1 cellular context compared by ENCODE assay signal in genomic region chr3:120137548-120137947, GRCh38.
TF ChIP-seq lines count a peak whose summit lies in the region.

No MANE protein-coding gene starts in this region.

TF ChIP-seq in HepG2, 621 proteins besides CTCF, POLR2A, EP300 and RAD21:
- TF ChIP-seq MLX (CRISPR knock-in tag; IDR thresholded peaks at IDR 0.05), result no peak
- no peak for TF ChIP-seq SIN3A (IDR thresholded peaks at IDR 0.05; ENCODE audit: borderline replicate concordance, low read depth, low read length)
- no peak for TF ChIP-seq ZSCAN9 (CRISPR knock-in tag; IDR thresholded peaks at IDR 0.05; ENCODE audit: borderline replicate concordance)
- peak; percentile 31 for TF ChIP-seq STAG1 (CRISPR knock-in tag; IDR thresholded peaks at IDR 0.05)
- TF ChIP-seq, protein P1, sequence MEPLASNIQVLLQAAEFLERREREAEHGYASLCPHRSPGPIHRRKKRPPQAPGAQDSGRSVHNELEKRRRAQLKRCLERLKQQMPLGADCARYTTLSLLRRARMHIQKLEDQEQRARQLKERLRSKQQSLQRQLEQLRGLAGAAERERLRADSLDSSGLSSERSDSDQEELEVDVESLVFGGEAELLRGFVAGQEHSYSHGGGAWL (CRISPR knock-in tag; IDR thresholded peaks at IDR 0.05), result no peak
- TF ChIP-seq, protein P2, sequence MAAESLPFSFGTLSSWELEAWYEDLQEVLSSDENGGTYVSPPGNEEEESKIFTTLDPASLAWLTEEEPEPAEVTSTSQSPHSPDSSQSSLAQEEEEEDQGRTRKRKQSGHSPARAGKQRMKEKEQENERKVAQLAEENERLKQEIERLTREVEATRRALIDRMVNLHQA (CRISPR knock-in tag; IDR thresholded peaks at IDR 0.05), result no peak
- no peak for TF ChIP-seq TARDBP (CRISPR knock-in tag; IDR thresholded peaks at IDR 0.05)
